ENCODE assay signal across 15 cellular contexts in genomic region chr18:34957119-34957863, GRCh38.
DNase-seq lines count a peak whose midpoint lies in the region; FAIRE-seq and TF ChIP-seq lines count a peak whose summit lies in the region.
"Had no signal": no experiment of that assay in that cellular context is flagged by ENCODE, and none has a peak within 500 bp of the region (broad histone marks: within the 10 kb centered on the region; RNA-seq: fewer than 3 reads in every experiment).

No MANE protein-coding gene starts in this region.

- H3K23me2 ChIP-seq in H1 (ENCODE audit: low read depth, low read length): no peaks in the 10 kb centered on the region

- H3K9me3 ChIP-seq in H1 (ENCODE audit: insufficient read depth in 2 of 2, low read depth in 1 of 2, low read length in 1 of 2) (no peaks in the 10 kb centered on the region), trophoblast cell (ENCODE audit: insufficient read depth, low read depth, low read length) (no peaks in the 10 kb centered on the region), osteoblast (ENCODE audit: low read depth, low read length) (no peaks in the 10 kb centered on the region)
- H3K9me3 ChIP-seq: pancreas, transverse colon had no signal

- H4K5ac ChIP-seq in H1 (ENCODE audit: insufficient read length, low read depth, low read length): no peak overlapping the region

- TF ChIP-seq RAD21 in H1 (IDR thresholded peaks at IDR 0.05 in 1 of 2, conservative IDR thresholded peaks at IDR 0.05 in 1 of 2; ENCODE audit: low read depth in 2 of 2, low read length in 2 of 2): no peak

- no peak overlapping the region for H2BK5ac ChIP-seq in H1 (ENCODE audit: low read depth, low read length)
- no peak overlapping the region for H2BK5ac ChIP-seq in trophoblast cell (ENCODE audit: low read depth, low read length, poor library complexity)

- H4K20me1 ChIP-seq in H1 (replicated peaks in 1 of 2; ENCODE audit: control insufficient read depth in 1 of 2, insufficient read depth in 2 of 2, low read length in 2 of 2): no peaks in the 10 kb centered on the region
- H4K20me1 ChIP-seq in osteoblast (ENCODE audit: insufficient read depth, low read length): no peaks in the 10 kb centered on the region
- H4K20me1 ChIP-seq: BLaER1 treated with 17β-estradiol and CSF1 and Interleukin-3, amounts not matched to agents 10 nM and 100 nM had no signal

- no peak overlapping the region for H3K4me3 ChIP-seq in H1 (ENCODE audit: extremely low read depth in 1 of 4, insufficient read depth in 2 of 4, low read depth in 3 of 4, low read length in 4 of 4)
- no peak overlapping the region for H3K4me3 ChIP-seq in trophoblast cell (ENCODE audit: low read depth, low read length)
- H3K4me3 ChIP-seq in osteoblast (ENCODE audit: insufficient read depth, low read length): no peak overlapping the region
- H3K4me3 ChIP-seq: BLaER1 treated with 17β-estradiol and CSF1 and Interleukin-3, amounts not matched to agents 10 nM and 100 nM; pancreas; transverse colon had no signal

- WGBS in H1 (ENCODE audit: extremely low coverage in 1 of 2, insufficient coverage in 1 of 2, insufficient read length in 1 of 2, insufficient replicate concordance in 2 of 2, low coverage in 1 of 2, low lambda C conversion rate in 2 of 2, missing lambda C conversion rate in 1 of 2), 2 experiments: 85% methylated on average over 3 of the region's 3 CpGs; no CpG with 5 or more reads in 1 of the 2 experiments
- no CpG with 5 or more reads among the region's 3 CpGs for WGBS in trophoblast cell (ENCODE audit: extremely low coverage, insufficient coverage, insufficient read length)

- H3K79me1 ChIP-seq in H1 (ENCODE audit: low read depth, low read length) (no peaks in the 10 kb centered on the region), trophoblast cell (ENCODE audit: low read length) (no peaks in the 10 kb centered on the region)

- H2BK120ac ChIP-seq in H1 (replicated peaks; ENCODE audit: low read depth, low read length) (no peak overlapping the region), trophoblast cell (ENCODE audit: insufficient read depth, low read length, poor library complexity) (no peak overlapping the region)

- no peak overlapping the region for H3K56ac ChIP-seq in H1 (replicated peaks; ENCODE audit: insufficient read length, low read depth, low read length)

- no peak overlapping the region for H2BK15ac ChIP-seq in H1 (ENCODE audit: low read length)

- no peak overlapping the region for H2BK12ac ChIP-seq in H1 (ENCODE audit: low read depth, low read length)
- H2BK12ac ChIP-seq in trophoblast cell (ENCODE audit: low read length): no peak overlapping the region

- H2AFZ ChIP-seq in H1 (ENCODE audit: low read length): peak overlapping the region; percentile 24; the same call in 1 of the 2 replicates
- no peak overlapping the region for H2AFZ ChIP-seq in trophoblast cell (ENCODE audit: insufficient read depth, low read length, poor library complexity)
- H2AFZ ChIP-seq in osteoblast (ENCODE audit: low read length): no peak overlapping the region

- no peak for TF ChIP-seq POLR2A in H1 (IDR thresholded peaks at IDR 0.05; ENCODE audit: control extremely low read depth in 1 of 2, low read depth in 2 of 2, low read length in 2 of 2)

- no peak overlapping the region for H3K23ac ChIP-seq in H1 (ENCODE audit: insufficient read length)
- no peak overlapping the region for H3K23ac ChIP-seq in trophoblast cell (ENCODE audit: low read length)

- no peak for FAIRE-seq in H1 (lab: Jason Lieb, UNC)
- FAIRE-seq: pancreas had no signal

- no peak for TF ChIP-seq EP300 in H1 (IDR thresholded peaks at IDR 0.05; ENCODE audit: borderline replicate concordance in 1 of 2, low read depth in 2 of 2, low read length in 2 of 2)

- H3K27ac ChIP-seq in H1 (ENCODE audit: low read depth, low read length) (no peak overlapping the region), trophoblast cell (ENCODE audit: low read depth, low read length) (peak overlapping the region; percentile 32), osteoblast (ENCODE audit: low read depth, low read length) (no peak overlapping the region)
- H3K27ac ChIP-seq: BLaER1 treated with 17β-estradiol and CSF1 and Interleukin-3, amounts not matched to agents 10 nM and 100 nM; pancreas had no signal

- H3K9ac ChIP-seq in H1 (replicated peaks in 1 of 4; ENCODE audit: extremely low read depth in 1 of 4, low read depth in 3 of 4, low read length in 3 of 4) (no peak overlapping the region), trophoblast cell (ENCODE audit: low read length) (no peak overlapping the region)
- H3K9ac ChIP-seq: BLaER1 treated with 17β-estradiol and CSF1 and Interleukin-3, amounts not matched to agents 10 nM and 100 nM had no signal

- H2BK20ac ChIP-seq in H1 (ENCODE audit: low read length): no peak overlapping the region

- TF ChIP-seq CTCF in H1 (IDR thresholded peaks at IDR 0.05; ENCODE audit: control extremely low read depth in 1 of 3, insufficient read depth in 1 of 3, low read depth in 1 of 3, low read length in 3 of 3) (no peak), osteoblast (IDR thresholded peaks at IDR 0.05; ENCODE audit: extremely low read depth, low read depth, low read length) (no peak)

- H3K27me3 ChIP-seq in H1 (replicated peaks in 1 of 4; ENCODE audit: control insufficient read depth in 3 of 4, extremely low read depth in 1 of 4, insufficient read depth in 3 of 4, low read length in 3 of 4) (no peaks in the 10 kb centered on the region), trophoblast cell (ENCODE audit: insufficient read depth, low read length) (no peaks in the 10 kb centered on the region), osteoblast (ENCODE audit: insufficient read depth, low read length) (peaks cover 7% of the 10 kb centered on the region)
- H3K27me3 ChIP-seq: BLaER1 treated with 17β-estradiol and CSF1 and Interleukin-3, amounts not matched to agents 10 nM and 100 nM; pancreas; transverse colon had no signal

- no peak overlapping the region for H4K12ac ChIP-seq in trophoblast cell (ENCODE audit: low read depth, low read length)

- DNase-seq in ELF-1 (ENCODE audit: low read depth, low spot score) (peak; percentile 9), M059J (ENCODE audit: low read depth) (peak; percentile 75), H1 (ENCODE audit: low read depth in 1 of 2, low spot score in 2 of 2) (no peak), trophoblast cell (no peak), osteoblast (ENCODE audit: insufficient read length, low spot score, missing footprints) (no peak), NCI-H128 (lab: John Stamatoyannopoulos, UW; ENCODE audit: unreplicated experiment) (no peak), occipital lobe (lab: John Stamatoyannopoulos, UW) (no peak)
- DNase-seq: activated B cell treated with CpG ODN at 0.5 μM for 24 hours, amygdala, DND-41, hypothalamus, left colon, pancreas, transverse colon had no signal

- H3K18ac ChIP-seq in H1 (ENCODE audit: extremely low read depth, low read length) (no peak overlapping the region), trophoblast cell (ENCODE audit: low read length) (no peak overlapping the region)

- POLR2A ChIA-PET in H1 (lab: Charles Lee; ENCODE audit: partially characterized antibody): no interaction called here

- H3K79me2 ChIP-seq in H1 (ENCODE audit: control insufficient read depth in 1 of 2, insufficient read depth in 2 of 2, low read length in 2 of 2) (no peaks in the 10 kb centered on the region), trophoblast cell (ENCODE audit: control insufficient read depth, insufficient read depth, low read length, poor library complexity) (no peaks in the 10 kb centered on the region), osteoblast (ENCODE audit: insufficient read depth, low read length) (no peaks in the 10 kb centered on the region)

- H3K4me1 ChIP-seq in H1 (replicated peaks in 1 of 4; ENCODE audit: control insufficient read depth in 3 of 4, insufficient read depth in 4 of 4, low read length in 3 of 4) (no peaks in the 10 kb centered on the region), trophoblast cell (ENCODE audit: control insufficient read depth in 1 of 2, insufficient read depth in 2 of 2, low read length in 2 of 2) (peaks cover 0 to 5% of the 10 kb centered on the region in 2 experiments), osteoblast (ENCODE audit: insufficient read depth, low read length) (peaks cover 2% of the 10 kb centered on the region)

- CTCF ChIA-PET in H1 (lab: Charles Lee; ENCODE audit: partially characterized antibody): interaction anchor here (0.9 to 1.4 kb wide), 6 partner anchors 10 to 397 kb away, joined by 3 to 4 read pairs (median 3); no protein-coding TSS in a partner anchor

- H4K91ac ChIP-seq in H1 (replicated peaks; ENCODE audit: insufficient read length, low read length): no peak overlapping the region
- no peak overlapping the region for H4K91ac ChIP-seq in trophoblast cell (ENCODE audit: low read depth, low read length)

- no peak overlapping the region for H3K4ac ChIP-seq in H1 (replicated peaks; ENCODE audit: insufficient read length, low read depth, low read length)
- H3K4ac ChIP-seq in trophoblast cell (ENCODE audit: low read depth, low read length): no peak overlapping the region

- H3K4me2 ChIP-seq in H1 (ENCODE audit: insufficient read depth in 1 of 2, low read depth in 2 of 2, low read length in 2 of 2): no peak overlapping the region
- H3K4me2 ChIP-seq in trophoblast cell (ENCODE audit: low read length): peak overlapping the region; percentile 23
- no peak overlapping the region for H3K4me2 ChIP-seq in osteoblast (ENCODE audit: insufficient read depth, low read length)

- H2AK5ac ChIP-seq in H1 (ENCODE audit: low read depth, low read length) (no peak overlapping the region), trophoblast cell (ENCODE audit: low read length) (no peak overlapping the region)

- H3K14ac ChIP-seq in H1 (ENCODE audit: insufficient read length) (no peak overlapping the region), trophoblast cell (ENCODE audit: low read length) (no peak overlapping the region)

- no peaks in the 10 kb centered on the region for H3K36me3 ChIP-seq in H1 (ENCODE audit: control insufficient read depth in 2 of 4, insufficient read depth in 4 of 4, low read length in 3 of 4)
- no peaks in the 10 kb centered on the region for H3K36me3 ChIP-seq in trophoblast cell (ENCODE audit: control insufficient read depth in 1 of 2, insufficient read depth in 2 of 2, low read length in 2 of 2)
- H3K36me3 ChIP-seq in osteoblast (ENCODE audit: insufficient read depth, low read length): no peaks in the 10 kb centered on the region
- H3K36me3 ChIP-seq: BLaER1 treated with 17β-estradiol and CSF1 and Interleukin-3, amounts not matched to agents 10 nM and 100 nM; pancreas; transverse colon had no signal

- H4K8ac ChIP-seq in H1 (ENCODE audit: extremely low read depth, insufficient read depth, low read length) (no peak overlapping the region), trophoblast cell (ENCODE audit: low read depth, low read length) (no peak overlapping the region)

TF ChIP-seq in H1, 55 proteins besides CTCF, POLR2A, EP300 and RAD21 (continues in another document):
- no peak for TF ChIP-seq TEAD4 (IDR thresholded peaks at IDR 0.05; ENCODE audit: low read depth, low read length)
- TF ChIP-seq TCF12 (IDR thresholded peaks at IDR 0.05; ENCODE audit: low read depth, low read length): no peak
- TF ChIP-seq EZH2 (IDR thresholded peaks at IDR 0.05; ENCODE audit: low read depth, low read length, severe bottlenecking): no peak
- TF ChIP-seq SP1 (IDR thresholded peaks at IDR 0.05; ENCODE audit: low read depth, low read length): no peak
- no peak for TF ChIP-seq RXRA (IDR thresholded peaks at IDR 0.05; ENCODE audit: insufficient read depth, low read depth, low read length)
- no peak for TF ChIP-seq JUND (IDR thresholded peaks at IDR 0.05; ENCODE audit: low read length)

Comparison
In these comparisons a context has a peak if more than half of its experiments do, and no peak if none do; other contexts are left out.
1. DNase-seq: peak in ELF-1 (single experiment) and M059J (single experiment); none in H1 (0 of 2), trophoblast cell (0 of 2), osteoblast (single experiment), NCI-H128 (single experiment) and occipital lobe (single experiment).